ENCODE assay signal across 14 cellular contexts in genomic region chr5:88940712-88941111, GRCh38. TPM values are rescaled to one million over a fixed set of nuclear protein-coding genes. Genes with fewer than 3 reads are reported as not detected.
DNase-seq lines count a peak whose midpoint lies in the region; ATAC-seq and TF ChIP-seq lines count a peak whose summit lies in the region.
"Had no signal": no experiment of that assay in that cellular context is flagged by ENCODE, and none has a peak within 500 bp of the region (broad histone marks: within the 10 kb centered on the region; RNA-seq: fewer than 3 reads in every experiment).

No MANE protein-coding gene starts in this region.

- no peak overlapping the region for H3K4me2 ChIP-seq in MM.1S (ENCODE audit: low read depth, low read length)

- ATAC-seq in GM19043 (IDR thresholded peaks at IDR 0.05; ENCODE audit: low read depth, unreplicated experiment) (peak; percentile 86), HG02759 (IDR thresholded peaks at IDR 0.05; ENCODE audit: unreplicated experiment) (peak; percentile 77)
- ATAC-seq: Panc1 had no signal

- H3K27ac ChIP-seq in MM.1S (ENCODE audit: low read length), result no peak overlapping the region
- H3K27ac ChIP-seq: brain microvascular endothelial cell had no signal

- no peaks in the 10 kb centered on the region for H3K36me3 ChIP-seq in MM.1S (replicated peaks; ENCODE audit: insufficient read depth, low read length)
- H3K36me3 ChIP-seq: brain microvascular endothelial cell, esophagus squamous epithelium had no signal

- DNase-seq in AG10803 (ENCODE audit: low read depth) (peak; percentile 37), MM.1S (peak; percentile 15), NCI-H1694 (lab: John Stamatoyannopoulos, UW) (no peak), cardiac septum (ENCODE audit: low spot score) (no peak)
- no peak for DNase-seq in activated effector memory CD4-positive, alpha-beta T cell treated with Interleukin-2 at 50 U/mL for 16 hours
- DNase-seq in activated CD8-positive, alpha-beta memory T cell treated with anti-CD3 and anti-CD28 coated beads for 24 hours, result no peak
- DNase-seq: brain microvascular endothelial cell; esophagus squamous epithelium; IMR-90; kidney; stimulated activated CD4-positive, alpha-beta T cell treated with anti-CD3 and anti-CD28 coated beads, Interleukin-2, amount 100 ng/mL, for 48 hours had no signal

- TF ChIP-seq CTCF in AG10803 (conservative IDR thresholded peaks at IDR 0.05; ENCODE audit: low read length), result no peak
- no peak for TF ChIP-seq CTCF in MM.1S (IDR thresholded peaks at IDR 0.05; ENCODE audit: low read length)

- no peaks in the 10 kb centered on the region for H3K4me1 ChIP-seq in MM.1S (ENCODE audit: low read length)

- H3K79me2 ChIP-seq in MM.1S (ENCODE audit: low read length), result no peaks in the 10 kb centered on the region

- no peaks in the 10 kb centered on the region for H3F3A ChIP-seq in MM.1S (ENCODE audit: insufficient read depth, low read length)

- no peaks in the 10 kb centered on the region for H3K27me3 ChIP-seq in MM.1S (replicated peaks; ENCODE audit: insufficient read depth, low read length)
- H3K27me3 ChIP-seq: brain microvascular endothelial cell, esophagus squamous epithelium had no signal

- intact Hi-C loops in cardiac septum (cut with DNase I), result no loop called here

- no peaks in the 10 kb centered on the region for H3K9me3 ChIP-seq in MM.1S (replicated peaks; ENCODE audit: insufficient read depth, low read length)
- H3K9me3 ChIP-seq: esophagus squamous epithelium had no signal

- no peak overlapping the region for H2AFZ ChIP-seq in MM.1S (ENCODE audit: low read length)

- H4K20me1 ChIP-seq in MM.1S (ENCODE audit: insufficient read depth, low read length), result no peaks in the 10 kb centered on the region

- no peaks in the 10 kb centered on the region for H3K9me2 ChIP-seq in MM.1S (replicated peaks; ENCODE audit: insufficient read depth, low read length)

- H3K9ac ChIP-seq in MM.1S (ENCODE audit: low read length), result no peak overlapping the region

- H3K4me3 ChIP-seq in AG10803 (ENCODE audit: low read length) (no peak overlapping the region), MM.1S (ENCODE audit: low read length) (no peak overlapping the region)
- H3K4me3 ChIP-seq: esophagus squamous epithelium had no signal

RNA-seq across cellular contexts. Expression of gene MEF2C, which starts 57.7 kb away (rescaled TPM):
- 64.6 TPM for total RNA-seq in cardiac septum

Comparison
In these comparisons a context has a peak if more than half of its experiments do, and no peak if none do; other contexts are left out.
1. DNase-seq: peak in AG10803 (single experiment) and MM.1S (single experiment); none in NCI-H1694 (single experiment), activated effector memory CD4-positive, alpha-beta T cell treated with Interleukin-2 at 50 U/mL for 16 hours (single experiment), activated CD8-positive, alpha-beta memory T cell treated with anti-CD3 and anti-CD28 coated beads for 24 hours (single experiment) and cardiac septum (single experiment).